Comparison of ENCODE assay signal across 22 cellular contexts in genomic region chr18:23113576-23113975, GRCh38.
"Had no signal": no experiment of that assay in that cellular context is flagged by ENCODE, and none has a peak within 500 bp of the region (broad histone marks: within the 10 kb centered on the region; RNA-seq: fewer than 3 reads in every experiment).

No MANE protein-coding gene starts in this region.

- H3K27me3 Mint-ChIP-seq: activated naive CD8-positive, alpha-beta T cell had no signal

- H3K4me3 Mint-ChIP-seq: activated CD8-positive, alpha-beta T cell treated with anti-CD3 and anti-CD28 coated beads for 36 hours; activated naive CD8-positive, alpha-beta T cell; immature natural killer cell; neural crest cell; T-helper 1 cell treated with Interleukin-12 subunit alpha and Interleukin-12 subunit beta and Interleukin-4 antibody, amounts not matched to agents 30 μg/mL and 1 μg/mL, for 36 hours; WTC11 had no signal

- H3K4me1 ChIP-seq: sigmoid colon had no signal

- H3K4me3 ChIP-seq: lower lobe of right lung, ovary, sigmoid colon, stomach, thyroid gland, vagina had no signal

- ATAC-seq: activated CD8-positive, alpha-beta T cell treated with anti-CD3 and anti-CD28 coated beads for 36 hours; WTC11 had no signal

- H3K36me3 Mint-ChIP-seq: activated naive CD8-positive, alpha-beta T cell; brain; WTC11 had no signal

- H3K9me3 Mint-ChIP-seq: immature natural killer cell; T-helper 1 cell treated with Interleukin-12 subunit alpha and Interleukin-12 subunit beta and Interleukin-4 antibody, amounts not matched to agents 30 μg/mL and 1 μg/mL, for 36 hours had no signal

- H3K27ac ChIP-seq: ovary, sigmoid colon, thyroid gland, vagina had no signal

- H3K27me3 ChIP-seq: ovary, sigmoid colon, stomach, thyroid gland, vagina had no signal

- H3K36me3 ChIP-seq: lower lobe of right lung, ovary, sigmoid colon, stomach, thyroid gland, vagina had no signal

- DNase-seq: activated CD4-positive, alpha-beta T cell treated with anti-CD3 and anti-CD28 coated beads for 4 hours; activated CD8-positive, alpha-beta memory T cell treated with anti-CD3 and anti-CD28 coated beads, Interleukin-2, amount 50 U/mL, for 4 hours; activated CD8-positive, alpha-beta T cell treated with anti-CD3 and anti-CD28 coated beads for 36 hours; activated gamma-delta T cell treated with Interleukin-2 at 50 U/mL for 16 hours; amniotic stem cell; effector CD8-positive, alpha-beta T cell; foreskin melanocyte; immature natural killer cell; lower lobe of right lung; ovary; sigmoid colon; stimulated activated CD4-positive, alpha-beta T cell treated with anti-CD3 and anti-CD28 coated beads, Interleukin-12 subunit alpha, Interleukin-12 subunit beta, amount 100 ng/mL, for 4 hours; stimulated activated CD4-positive, alpha-beta T cell treated with anti-CD3 and anti-CD28 coated beads, Interleukin-2, amount 100 ng/mL, for 24 hours; stomach; thyroid gland had no signal

- H3K9me3 ChIP-seq: lower lobe of right lung, ovary, thyroid gland, vagina had no signal

- H3K27ac Mint-ChIP-seq: activated CD8-positive, alpha-beta T cell treated with anti-CD3 and anti-CD28 coated beads for 36 hours; activated naive CD8-positive, alpha-beta T cell; immature natural killer cell; T-helper 1 cell treated with Interleukin-12 subunit alpha and Interleukin-12 subunit beta and Interleukin-4 antibody, amounts not matched to agents 30 μg/mL and 1 μg/mL, for 36 hours; WTC11 had no signal

- FAIRE-seq: TTC549 had no signal
